In genomic region chr4:81796790-81797528, GRCh38 we compare ENCODE assay signal across 18 cellular contexts.
DNase-seq lines count a peak whose midpoint lies in the region; ATAC-seq, FAIRE-seq and TF ChIP-seq lines count a peak whose summit lies in the region.
"Had no signal": no experiment of that assay in that cellular context is flagged by ENCODE, and none has a peak within 500 bp of the region (broad histone marks: within the 10 kb centered on the region; RNA-seq: fewer than 3 reads in every experiment).

No MANE protein-coding gene starts in this region.

- no peaks in the 10 kb centered on the region for H3K27me3 Mint-ChIP-seq in activated naive CD8-positive, alpha-beta T cell treated with anti-CD3 and anti-CD28 coated beads, Interleukin-2, amount 10 ng/mL, durations not matched to agents 7 days and 5 days
- H3K27me3 Mint-ChIP-seq in activated naive CD8-positive, alpha-beta T cell treated with anti-CD3 and anti-CD28 coated beads for 36 hours: no peaks in the 10 kb centered on the region
- H3K27me3 Mint-ChIP-seq in chondrocyte (ENCODE audit: low read depth) (peaks cover 14% of the 10 kb centered on the region), nephron progenitor cell (ENCODE audit: low read depth, poor library complexity) (peaks cover 2% of the 10 kb centered on the region)
- H3K27me3 Mint-ChIP-seq: activated T-cell treated with anti-CD3 and anti-CD28 coated beads, Interleukin-2, amount 50 U/mL, for 24 hours had no signal

- H3K9me3 Mint-ChIP-seq in activated naive CD8-positive, alpha-beta T cell treated with anti-CD3 and anti-CD28 coated beads, Interleukin-2, amount 10 ng/mL, durations not matched to agents 7 days and 5 days: peaks cover 13% of the 10 kb centered on the region
- peaks cover 4% of the 10 kb centered on the region for H3K9me3 Mint-ChIP-seq in activated naive CD8-positive, alpha-beta T cell treated with anti-CD3 and anti-CD28 coated beads for 36 hours
- peaks cover 4% of the 10 kb centered on the region for H3K9me3 Mint-ChIP-seq in chondrocyte (ENCODE audit: low read depth)
- peaks cover 21% of the 10 kb centered on the region for H3K9me3 Mint-ChIP-seq in nephron progenitor cell

- TF ChIP-seq CTCF in chondrocyte (IDR thresholded peaks at IDR 0.05) (no peak), nephron progenitor cell (IDR thresholded peaks at IDR 0.05) (no peak)

- ATAC-seq in activated naive CD8-positive, alpha-beta T cell treated with anti-CD3 and anti-CD28 coated beads, Interleukin-2, amount 10 ng/mL, durations not matched to agents 7 days and 5 days (ENCODE audit: low read depth): no peak
- ATAC-seq in HG02610 (IDR thresholded peaks at IDR 0.05; ENCODE audit: unreplicated experiment): peak; percentile 68
- peak; percentile 73 for ATAC-seq in HG03520 (IDR thresholded peaks at IDR 0.05; ENCODE audit: unreplicated experiment)
- ATAC-seq: heart left ventricle had no signal

- peak overlapping the region; percentile 75 for H3K27ac Mint-ChIP-seq in activated naive CD8-positive, alpha-beta T cell treated with anti-CD3 and anti-CD28 coated beads, Interleukin-2, amount 10 ng/mL, durations not matched to agents 7 days and 5 days
- no peak overlapping the region for H3K27ac Mint-ChIP-seq in activated naive CD8-positive, alpha-beta T cell treated with anti-CD3 and anti-CD28 coated beads for 36 hours
- H3K27ac Mint-ChIP-seq in chondrocyte (ENCODE audit: unreplicated experiment): no peak overlapping the region
- no peak overlapping the region for H3K27ac Mint-ChIP-seq in nephron progenitor cell
- H3K27ac Mint-ChIP-seq: activated T-cell treated with anti-CD3 and anti-CD28 coated beads, Interleukin-2, amount 50 U/mL, for 24 hours; mesothelial cell of epicardium had no signal

- peaks cover 8% of the 10 kb centered on the region for H3K4me1 Mint-ChIP-seq in activated naive CD8-positive, alpha-beta T cell treated with anti-CD3 and anti-CD28 coated beads, Interleukin-2, amount 10 ng/mL, durations not matched to agents 7 days and 5 days
- peaks cover 13% of the 10 kb centered on the region for H3K4me1 Mint-ChIP-seq in activated naive CD8-positive, alpha-beta T cell treated with anti-CD3 and anti-CD28 coated beads for 36 hours
- H3K4me1 Mint-ChIP-seq in chondrocyte (ENCODE audit: low read depth): no peaks in the 10 kb centered on the region
- H3K4me1 Mint-ChIP-seq in nephron progenitor cell: no peaks in the 10 kb centered on the region
- H3K4me1 Mint-ChIP-seq: mesothelial cell of epicardium had no signal

- peak overlapping the region; percentile 20 for H3K4me3 Mint-ChIP-seq in activated naive CD8-positive, alpha-beta T cell treated with anti-CD3 and anti-CD28 coated beads, Interleukin-2, amount 10 ng/mL, durations not matched to agents 7 days and 5 days
- H3K4me3 Mint-ChIP-seq in activated naive CD8-positive, alpha-beta T cell treated with anti-CD3 and anti-CD28 coated beads for 36 hours: no peak overlapping the region
- no peak overlapping the region for H3K4me3 Mint-ChIP-seq in chondrocyte (ENCODE audit: unreplicated experiment)
- no peak overlapping the region for H3K4me3 Mint-ChIP-seq in nephron progenitor cell
- H3K4me3 Mint-ChIP-seq: activated T-cell treated with anti-CD3 and anti-CD28 coated beads, Interleukin-2, amount 50 U/mL, for 24 hours; mesothelial cell of epicardium had no signal

- POLR2A ChIA-PET in activated naive CD8-positive, alpha-beta T cell treated with anti-CD3 and anti-CD28 coated beads, Interleukin-2, amount 10 ng/mL, durations not matched to agents 7 days and 5 days (lab: Charles Lee): interaction anchor here (1.1 kb wide), 1 partner anchor 577 kb away, joined by 4 read pairs; the partner anchor contains the start of gene HNRNPD

- DNase-seq in activated naive CD8-positive, alpha-beta T cell treated with anti-CD3 and anti-CD28 coated beads, Interleukin-2, amount 10 ng/mL, durations not matched to agents 7 days and 5 days: no peak
- no peak for DNase-seq in activated naive CD8-positive, alpha-beta T cell treated with anti-CD3 and anti-CD28 coated beads for 36 hours
- no peak for DNase-seq in chondrocyte (ENCODE audit: low spot score)
- no peak for DNase-seq in RCC 7860 (ENCODE audit: low spot score)
- no peak for DNase-seq in nephron progenitor cell
- DNase-seq in stimulated activated naive CD4-positive, alpha-beta T cell treated with Interleukin-2 at 50 U/mL for 16 hours (lab: John Stamatoyannopoulos, UW): no peak
- DNase-seq: activated T-cell treated with anti-CD3 and anti-CD28 coated beads, Interleukin-2, amount 50 U/mL, for 24 hours; amygdala; Caco-2; erythroblast; heart left ventricle; NCI-H2107; NCI-H748 treated with DMSO at 0.1 percent for 48 hours; RPMI8226 had no signal

- FAIRE-seq in RCC 7860 (lab: Jason Lieb, UNC): no peak
- FAIRE-seq: colon had no signal

- H3K36me3 Mint-ChIP-seq in activated naive CD8-positive, alpha-beta T cell treated with anti-CD3 and anti-CD28 coated beads, Interleukin-2, amount 10 ng/mL, durations not matched to agents 7 days and 5 days: peaks cover 2% of the 10 kb centered on the region
- H3K36me3 Mint-ChIP-seq in activated naive CD8-positive, alpha-beta T cell treated with anti-CD3 and anti-CD28 coated beads for 36 hours: peaks cover 3% of the 10 kb centered on the region
- no peaks in the 10 kb centered on the region for H3K36me3 Mint-ChIP-seq in chondrocyte (ENCODE audit: low read depth)
- no peaks in the 10 kb centered on the region for H3K36me3 Mint-ChIP-seq in nephron progenitor cell (ENCODE audit: low read depth)
- H3K36me3 Mint-ChIP-seq: mesothelial cell of epicardium had no signal
